9 cellular contexts compared by ENCODE assay signal in the genomic region with DNA sequence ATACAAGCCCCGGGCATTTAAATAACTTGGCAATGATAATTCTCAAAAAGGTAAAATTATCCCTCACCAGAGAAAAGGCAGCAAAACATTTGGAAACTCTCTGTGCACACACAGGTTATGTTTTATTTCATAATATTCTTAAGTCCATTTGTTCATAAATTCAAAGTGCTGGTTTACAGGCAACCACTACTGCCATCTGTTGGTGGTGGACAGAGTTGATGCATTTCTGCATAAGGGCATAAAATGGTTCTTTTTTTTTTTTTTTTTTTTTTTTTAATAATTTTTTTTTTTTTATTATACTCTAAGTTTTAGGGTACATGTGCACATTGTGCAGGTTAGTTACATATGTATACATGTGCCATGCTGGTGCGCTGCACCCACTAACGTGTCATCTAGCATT. TPM values are rescaled to one million over a fixed set of nuclear protein-coding genes. Genes with fewer than 3 reads are reported as not detected.
DNase-seq lines count a peak whose midpoint lies in the region; ATAC-seq, FAIRE-seq and TF ChIP-seq lines count a peak whose summit lies in the region.
"Had no signal": no experiment of that assay in that cellular context is flagged by ENCODE, and none has a peak within 500 bp of the region (broad histone marks: within the 10 kb centered on the region; RNA-seq: fewer than 3 reads in every experiment).

No MANE protein-coding gene starts in this region.

- H3K27me3 Mint-ChIP-seq in T-helper 17 cell, result no peaks in the 10 kb centered on the region
- H3K27me3 Mint-ChIP-seq in progenitor cell of endocrine pancreas, result no peaks in the 10 kb centered on the region

- no peak overlapping the region for H2AK5ac ChIP-seq in H1 (ENCODE audit: low read depth, low read length)

- TF ChIP-seq CTCF in HCT116 (IDR thresholded peaks at IDR 0.05 in 2 of 3, conservative IDR thresholded peaks at IDR 0.05 in 1 of 3; ENCODE audit: borderline replicate concordance in 1 of 3, insufficient read depth in 1 of 3, low read depth in 2 of 3, low read length in 2 of 3) (peak; percentile 25 to 66 (median 50); a peak in 4 of 6 replicates), H1 (IDR thresholded peaks at IDR 0.05; ENCODE audit: control extremely low read depth in 1 of 3, insufficient read depth in 1 of 3, low read depth in 1 of 3, low read length in 3 of 3) (peak in 2 of 3 experiments; percentile 41 to 45; a peak in 2 of 4 replicates), progenitor cell of endocrine pancreas (IDR thresholded peaks at IDR 0.05; ENCODE audit: unreplicated experiment) (peak; percentile 53)

- H3K79me1 ChIP-seq in H1 (ENCODE audit: low read depth, low read length), result no peaks in the 10 kb centered on the region

- H2BK20ac ChIP-seq in H1 (ENCODE audit: low read length), result no peak overlapping the region

- no peak overlapping the region for H3K4ac ChIP-seq in H1 (replicated peaks; ENCODE audit: insufficient read length, low read depth, low read length)

- no peaks in the 10 kb centered on the region for H3K4me1 ChIP-seq in HCT116 (ENCODE audit: control insufficient read depth in 1 of 2, insufficient read depth in 2 of 2, low read length in 2 of 2)
- H3K4me1 ChIP-seq in H1 (replicated peaks in 1 of 4; ENCODE audit: control insufficient read depth in 3 of 4, insufficient read depth in 4 of 4, low read length in 3 of 4), result no peaks in the 10 kb centered on the region

- H3K79me2 ChIP-seq in HCT116 (ENCODE audit: insufficient read depth, low read length), result no peaks in the 10 kb centered on the region
- H3K79me2 ChIP-seq in H1 (ENCODE audit: control insufficient read depth in 1 of 2, insufficient read depth in 2 of 2, low read length in 2 of 2), result no peaks in the 10 kb centered on the region

- H3K4me3 Mint-ChIP-seq in T-helper 17 cell (no peak overlapping the region), progenitor cell of endocrine pancreas (ENCODE audit: low read depth) (no peak overlapping the region)

- H3K9me3 ChIP-seq in HCT116 (ENCODE audit: control insufficient read depth in 1 of 2, insufficient read depth in 1 of 2, low read depth in 1 of 2, low read length in 2 of 2) (no peaks in the 10 kb centered on the region), T-helper 17 cell (ENCODE audit: control insufficient read depth, low read length, poor library complexity, severe bottlenecking) (no peaks in the 10 kb centered on the region), H1 (ENCODE audit: insufficient read depth in 2 of 2, low read depth in 1 of 2, low read length in 1 of 2) (no peaks in the 10 kb centered on the region)

- H3K9me2 ChIP-seq in HCT116 (ENCODE audit: insufficient read depth), result 0 out of 2 replicates have a peak, but pooled peaks cover 3% of the 10 kb centered on the region

- H3K36me3 Mint-ChIP-seq in T-helper 17 cell (ENCODE audit: low read depth) (no peaks in the 10 kb centered on the region), progenitor cell of endocrine pancreas (ENCODE audit: insufficient read depth) (no peaks in the 10 kb centered on the region)

- ATAC-seq in HCT116 (no peak), T-helper 17 cell (peak; percentile 62), HG03135 (IDR thresholded peaks at IDR 0.05; ENCODE audit: unreplicated experiment) (no peak), GM19467 (IDR thresholded peaks at IDR 0.05; ENCODE audit: unreplicated experiment) (no peak)

- H4K91ac ChIP-seq in H1 (replicated peaks; ENCODE audit: insufficient read length, low read length), result no peak overlapping the region

- H4K5ac ChIP-seq in H1 (ENCODE audit: insufficient read length, low read depth, low read length), result no peak overlapping the region

- DNase-seq in CD1c-positive myeloid dendritic cell (ENCODE audit: extremely low spot score), result peak; percentile 44
- DNase-seq in HCT116 (ENCODE audit: low read depth, low spot score), result peak; percentile 60
- DNase-seq in T-helper 17 cell, result peak in 1 of 3 donors; percentile 23
- DNase-seq in H1 (ENCODE audit: low read depth in 1 of 2, low spot score in 2 of 2), result no peak
- no peak for DNase-seq in progenitor cell of endocrine pancreas (ENCODE audit: low spot score, unreplicated experiment)
- DNase-seq in NCI-H524 treated with DMSO at 0.1 percent for 48 hours (lab: John Stamatoyannopoulos, UW), result no peak

- H2BK120ac ChIP-seq in H1 (replicated peaks; ENCODE audit: low read depth, low read length), result no peak overlapping the region

- BruUV-seq in HCT116 (replicated peaks; lab: Mats Ljungman, UMichigan), result no TSS peak

- RAD21 ChIA-PET in HCT116 (lab: Charles Lee; ENCODE audit: low non-redundant PET in 1 of 2, low total read pairs in 2 of 2, uncharacterized antibody in 2 of 2, unreplicated experiment in 2 of 2), result no interaction called here

- H3K9ac ChIP-seq in HCT116 (ENCODE audit: low read length), result no peak overlapping the region
- H3K9ac ChIP-seq in H1 (replicated peaks in 1 of 4; ENCODE audit: extremely low read depth in 1 of 4, low read depth in 3 of 4, low read length in 3 of 4), result no peak overlapping the region

- FAIRE-seq in H1 (lab: Jason Lieb, UNC), result peak; percentile 13

- H3K36me3 ChIP-seq in HCT116 (ENCODE audit: control insufficient read depth in 1 of 2, insufficient read depth in 2 of 2, low read length in 2 of 2) (no peaks in the 10 kb centered on the region), H1 (ENCODE audit: control insufficient read depth in 2 of 4, insufficient read depth in 4 of 4, low read length in 3 of 4) (no peaks in the 10 kb centered on the region)

- no peak for TF ChIP-seq EP300 in H1 (IDR thresholded peaks at IDR 0.05; ENCODE audit: borderline replicate concordance in 1 of 2, low read depth in 2 of 2, low read length in 2 of 2)

- H3K27me3 ChIP-seq in HCT116 (ENCODE audit: insufficient read depth, low read length) (no peaks in the 10 kb centered on the region), H1 (replicated peaks in 1 of 4; ENCODE audit: control insufficient read depth in 3 of 4, extremely low read depth in 1 of 4, insufficient read depth in 3 of 4, low read length in 3 of 4) (no peaks in the 10 kb centered on the region)

- H4K20me1 ChIP-seq in HCT116 (ENCODE audit: insufficient read depth) (no peaks in the 10 kb centered on the region), H1 (replicated peaks in 1 of 2; ENCODE audit: control insufficient read depth in 1 of 2, insufficient read depth in 2 of 2, low read length in 2 of 2) (no peaks in the 10 kb centered on the region)

- peak; percentile 38 for TF ChIP-seq RAD21 in HCT116 (IDR thresholded peaks at IDR 0.05; ENCODE audit: low read depth)
- peak; percentile 48 to 52 for TF ChIP-seq RAD21 in H1 (IDR thresholded peaks at IDR 0.05 in 1 of 2, conservative IDR thresholded peaks at IDR 0.05 in 1 of 2; ENCODE audit: low read depth in 2 of 2, low read length in 2 of 2)

- H3K9me3 Mint-ChIP-seq in progenitor cell of endocrine pancreas (ENCODE audit: low read depth), result no peaks in the 10 kb centered on the region

- H3K4me1 Mint-ChIP-seq in T-helper 17 cell, result peaks cover 2% of the 10 kb centered on the region
- H3K4me1 Mint-ChIP-seq in progenitor cell of endocrine pancreas (ENCODE audit: low read depth), result peaks cover 3% of the 10 kb centered on the region

- H3K27ac Mint-ChIP-seq in T-helper 17 cell, result no peak overlapping the region
- H3K27ac Mint-ChIP-seq in progenitor cell of endocrine pancreas, result no peak overlapping the region

- H2AFZ ChIP-seq in HCT116 (ENCODE audit: low read depth, low read length, poor library complexity, severe bottlenecking) (peak overlapping the region; percentile 93), H1 (ENCODE audit: low read length) (no peak overlapping the region)

- no peak overlapping the region for H4K8ac ChIP-seq in H1 (ENCODE audit: extremely low read depth, insufficient read depth, low read length)

- no peak overlapping the region for H2BK15ac ChIP-seq in H1 (ENCODE audit: low read length)

- H3K4me2 ChIP-seq in HCT116 (ENCODE audit: low read length) (no peak overlapping the region), H1 (ENCODE audit: insufficient read depth in 1 of 2, low read depth in 2 of 2, low read length in 2 of 2) (no peak overlapping the region)

- POLR2A ChIA-PET in HCT116 (lab: Charles Lee), result no interaction called here
- POLR2A ChIA-PET in H1 (lab: Charles Lee; ENCODE audit: partially characterized antibody), result no interaction called here

- intact Hi-C loops in HCT116 (cut with micrococcal nuclease), result no loop called here

- no peak for TF ChIP-seq POLR2A in HCT116 (IDR thresholded peaks at IDR 0.05; ENCODE audit: borderline replicate concordance, extremely low read depth, insufficient read depth, insufficient read length)
- no peak for TF ChIP-seq POLR2A in H1 (IDR thresholded peaks at IDR 0.05; ENCODE audit: control extremely low read depth in 1 of 2, low read depth in 2 of 2, low read length in 2 of 2)

- WGBS in H1 (ENCODE audit: extremely low coverage in 1 of 2, insufficient coverage in 1 of 2, insufficient read length in 1 of 2, insufficient replicate concordance in 2 of 2, low coverage in 1 of 2, low lambda C conversion rate in 2 of 2, missing lambda C conversion rate in 1 of 2), 2 experiments, result 82% methylated on average over 1 of the region's 3 CpGs; no CpG with 5 or more reads in 1 of the 2 experiments

- H2BK12ac ChIP-seq in H1 (ENCODE audit: low read depth, low read length), result no peak overlapping the region

- no peak overlapping the region for H2BK5ac ChIP-seq in H1 (ENCODE audit: low read depth, low read length)

- no peak overlapping the region for H3K27ac ChIP-seq in HCT116 (ENCODE audit: low read depth, low read length)
- no peak overlapping the region for H3K27ac ChIP-seq in H1 (ENCODE audit: low read depth, low read length)

- H3K4me3 ChIP-seq in HCT116 (replicated peaks in 1 of 2; ENCODE audit: low read depth in 1 of 2, low read length in 2 of 2) (no peak overlapping the region), H1 (ENCODE audit: extremely low read depth in 1 of 4, insufficient read depth in 2 of 4, low read depth in 3 of 4, low read length in 4 of 4) (no peak overlapping the region)

- H3K56ac ChIP-seq in H1 (replicated peaks; ENCODE audit: insufficient read length, low read depth, low read length), result no peak overlapping the region

- H3K18ac ChIP-seq in H1 (ENCODE audit: extremely low read depth, low read length), result no peak overlapping the region

- H3K23ac ChIP-seq in H1 (ENCODE audit: insufficient read length), result no peak overlapping the region

- CTCF ChIA-PET in HCT116 (lab: Charles Lee), result interaction anchor here (0.9 kb wide), 1 partner anchor 10 kb away, joined by 3 read pairs; no protein-coding TSS in a partner anchor
- CTCF ChIA-PET in H1 (lab: Charles Lee; ENCODE audit: partially characterized antibody), result interaction anchor here (1.0 to 1.9 kb wide), 8 partner anchors 8 to 75 kb away, joined by 3 to 7 read pairs (median 5); no protein-coding TSS in a partner anchor

- no peak overlapping the region for H3K14ac ChIP-seq in H1 (ENCODE audit: insufficient read length)

- H3K23me2 ChIP-seq in H1 (ENCODE audit: low read depth, low read length), result no peaks in the 10 kb centered on the region

RNA-seq across cellular contexts. Expression of a gene that starts 31.5 kb away (rescaled TPM):
- total RNA-seq in HCT116 (2021; ENCODE audit: unreplicated experiment), result 0.12 TPM
- polyA plus RNA-seq in HCT116 (2012), result not detected in 2 replicates
- under 1 TPM; 0.77 to 0.91 TPM for total RNA-seq in T-helper 17 cell
- total RNA-seq in H1 (2021; fragmentation: NEBNext Ultra II Directional; extraction: Animal tissue kit (Norgen Biotek cat#: 25700)), result not detected in 2 replicates
- not detected in 2 replicates for polyA plus RNA-seq in H1 (2011; rRNA removed)
- polyA plus RNA-seq in H1 (2011; cell fraction: cytosol; rRNA removed), result not detected
- polyA plus RNA-seq in H1 (2011; cell fraction: nucleus; rRNA removed), result not detected
- polyA plus RNA-seq in H1 (2012, experiment 1 of 2), result not detected in 4 replicates
- polyA plus RNA-seq in H1 (2012, experiment 2 of 2), result not detected
- polyA plus RNA-seq in H1 (2013, experiment 1 of 2), result not detected
- polyA plus RNA-seq in H1 (2013, experiment 2 of 2), result not detected
- polyA minus RNA-seq in H1 (2011; rRNA and poly(A)+ RNA removed), result not detected in 2 replicates
- polyA minus RNA-seq in H1 (2011; cell fraction: cytosol; rRNA and poly(A)+ RNA removed), result not detected
- not detected for polyA minus RNA-seq in H1 (2011; cell fraction: nucleus; rRNA and poly(A)+ RNA removed)
- total RNA-seq in progenitor cell of endocrine pancreas, result not detected in 2 replicates
- total RNA-seq: mononuclear cell had no signal

Comparison
In these comparisons a context has a peak if more than half of its experiments do, and no peak if none do; other contexts are left out.
1. DNase-seq: peak in CD1c-positive myeloid dendritic cell (single experiment) and HCT116 (single experiment); none in H1 (0 of 2), progenitor cell of endocrine pancreas (single experiment) and NCI-H524 treated with DMSO at 0.1 percent for 48 hours (single experiment).
2. Peak in every context shown above with its lines, with median percentiles within 50 percentile points of each other: CTCF ChIP-seq.